1 cellular context compared by ENCODE assay signal in genomic region chr14:31229638-31230229, GRCh38.
TF ChIP-seq lines count a peak whose summit lies in the region.

No MANE protein-coding gene starts in this region.

TF ChIP-seq in HepG2, 621 proteins besides CTCF, POLR2A, EP300 and RAD21 (continued from another document and continues in another):
- TF ChIP-seq ZNF639 (CRISPR knock-in tag; conservative IDR thresholded peaks at IDR 0.05) (peak; percentile 98), SATB2 (CRISPR knock-in tag; IDR thresholded peaks at IDR 0.05) (peak; percentile 99), ZNF121 (CRISPR knock-in tag; IDR thresholded peaks at IDR 0.05) (peak; percentile 95), PAX8 (CRISPR knock-in tag; IDR thresholded peaks at IDR 0.05; ENCODE audit: borderline replicate concordance) (peak; percentile 86), ZNF615 (CRISPR knock-in tag; IDR thresholded peaks at IDR 0.05; ENCODE audit: borderline replicate concordance) (peak; percentile 100), MXD1 (CRISPR knock-in tag; IDR thresholded peaks at IDR 0.05) (no peak; the same call in 1 of the 2 replicates), BHLHE40 (IDR thresholded peaks at IDR 0.05; ENCODE audit: low read length) (peak; percentile 90), PLSCR1 (CRISPR knock-in tag; IDR thresholded peaks at IDR 0.05; ENCODE audit: borderline replicate concordance) (no peak; the same call in 1 of the 2 replicates), ZBTB26 (CRISPR knock-in tag; IDR thresholded peaks at IDR 0.05; ENCODE audit: borderline replicate concordance) (peak; percentile 95), XRCC5 (optimal IDR thresholded peaks at IDR 0.05; ENCODE audit: low read length) (peak; percentile 98), ZBTB44 (CRISPR knock-in tag; IDR thresholded peaks at IDR 0.05) (peak; percentile 69; the same call in 1 of the 2 replicates), ZNF547 (CRISPR knock-in tag; IDR thresholded peaks at IDR 0.05) (peak; percentile 98), TEAD3 (CRISPR knock-in tag; optimal IDR thresholded peaks at IDR 0.05; ENCODE audit: borderline replicate concordance) (peak; percentile 99), ZNF704 (CRISPR knock-in tag; IDR thresholded peaks at IDR 0.05; ENCODE audit: borderline replicate concordance) (peak; percentile 94; the same call in 1 of the 2 replicates), RBFOX2 (IDR thresholded peaks at IDR 0.05; ENCODE audit: low read depth, low read length) (peak; percentile 55; the same call in 1 of the 2 replicates), FOXA1 (IDR thresholded peaks at IDR 0.05) (peak; percentile 99), FOXA1 (CRISPR knock-in tag; IDR thresholded peaks at IDR 0.05) (peak; percentile 100), ZNF468 (CRISPR knock-in tag; IDR thresholded peaks at IDR 0.05) (no peak), MXD3 (CRISPR knock-in tag; IDR thresholded peaks at IDR 0.05) (peak; percentile 95), KDM5B (CRISPR knock-in tag; IDR thresholded peaks at IDR 0.05; ENCODE audit: borderline replicate concordance) (no peak), ZFP90 (CRISPR knock-in tag; IDR thresholded peaks at IDR 0.05; ENCODE audit: borderline replicate concordance) (peak; percentile 99), HDAC2 (CRISPR knock-in tag; IDR thresholded peaks at IDR 0.05) (peak; percentile 100), FOSL2 (CRISPR knock-in tag; IDR thresholded peaks at IDR 0.05) (peak; percentile 100), THAP7 (CRISPR knock-in tag; IDR thresholded peaks at IDR 0.05) (peak; percentile 98), ELF1 (CRISPR knock-in tag; IDR thresholded peaks at IDR 0.05) (peak; percentile 93), ETS1 (CRISPR knock-in tag; IDR thresholded peaks at IDR 0.05) (no peak), CBFB (CRISPR knock-in tag; IDR thresholded peaks at IDR 0.05) (peak; percentile 99), AHDC1 (CRISPR knock-in tag; IDR thresholded peaks at IDR 0.05; ENCODE audit: borderline replicate concordance) (peak; percentile 100), GMEB2 (CRISPR knock-in tag; IDR thresholded peaks at IDR 0.05; ENCODE audit: low read depth) (peak; percentile 86), HOXA3 (CRISPR knock-in tag; IDR thresholded peaks at IDR 0.05) (peak; percentile 99), SMC3 (IDR thresholded peaks at IDR 0.05; ENCODE audit: low read length) (peak; percentile 98), ZNF12 (CRISPR knock-in tag; IDR thresholded peaks at IDR 0.05) (peak; percentile 97), ARID4A (CRISPR knock-in tag; IDR thresholded peaks at IDR 0.05; ENCODE audit: borderline replicate concordance) (peak; percentile 97), KLF9 (CRISPR knock-in tag; IDR thresholded peaks at IDR 0.05; ENCODE audit: low read depth) (peak; percentile 99)
